Comparison of ENCODE assay signal across 8 cellular contexts in the genomic region with DNA sequence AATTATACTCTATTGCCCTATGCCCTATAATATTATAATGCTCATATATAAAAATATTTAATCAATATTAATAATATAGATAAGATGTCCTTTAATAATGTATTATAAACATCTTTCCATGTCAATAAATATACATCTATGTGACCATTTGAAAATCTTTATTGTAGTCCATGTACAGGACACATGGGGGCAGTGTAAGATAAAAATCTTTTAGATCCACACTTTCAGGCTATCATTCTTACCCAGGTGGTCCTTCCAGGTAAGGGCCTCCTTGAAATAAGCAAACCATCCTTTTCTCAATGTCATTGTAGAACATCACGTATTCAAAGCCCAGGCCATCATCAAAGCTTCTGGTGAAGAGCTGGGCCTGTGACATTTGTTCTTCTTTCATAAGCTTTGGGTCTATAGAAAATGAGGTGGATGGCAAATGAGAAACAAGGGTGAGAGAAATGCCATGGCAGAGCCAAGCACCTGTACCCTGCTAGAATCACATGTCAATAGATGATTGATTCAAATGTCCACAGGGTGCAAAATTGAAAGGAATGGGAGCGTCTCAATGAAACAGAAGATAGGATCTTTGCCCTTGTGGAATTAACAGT. TPM values are rescaled to one million over a fixed set of nuclear protein-coding genes. Genes with fewer than 3 reads are reported as not detected.
DNase-seq lines count a peak whose midpoint lies in the region; ATAC-seq, FAIRE-seq and TF ChIP-seq lines count a peak whose summit lies in the region.

No MANE protein-coding gene starts in this region.

- peak overlapping the region in 1 of 4 donors; percentile 33 for H3K4me3 Mint-ChIP-seq in CD4-positive, CD25-positive, alpha-beta regulatory T cell
- no peak overlapping the region for H3K4me3 Mint-ChIP-seq in T-cell

- DNase-seq in CD4-positive, CD25-positive, alpha-beta regulatory T cell, result peak in 2 of 3 donors; percentile 50 to 61
- DNase-seq in GM13977 (ENCODE audit: low spot score), result peak; percentile 33
- DNase-seq in T-cell, result no peak
- peak; percentile 36 for DNase-seq in kidney tubule cell (ENCODE audit: low spot score)
- DNase-seq in amniotic stem cell (lab: John Stamatoyannopoulos, UW), result no peak
- no peak for DNase-seq in GM12892 (ENCODE audit: insufficient read length)

- no peak for TF ChIP-seq POLR2A in GM12892 (IDR thresholded peaks at IDR 0.05; ENCODE audit: low read depth, low read length)

- CTCF ChIA-PET in T-cell (lab: Charles Lee), result interaction anchor here (0.6 to 2.9 kb wide), 3 partner anchors 40 to 112 kb away, joined by 3 to 20 read pairs (median 3); no protein-coding TSS in a partner anchor

- no peaks in the 10 kb centered on the region for H3K27me3 ChIP-seq in CD4-positive, CD25-positive, alpha-beta regulatory T cell (ENCODE audit: control insufficient read depth, insufficient read depth, low read length)

- peaks cover 0 to 2% (median 0%) of the 10 kb centered on the region in 7 donors for H3K9me3 Mint-ChIP-seq in CD4-positive, CD25-positive, alpha-beta regulatory T cell
- H3K9me3 Mint-ChIP-seq in T-cell, result no peaks in the 10 kb centered on the region

- peak; percentile 40 for TF ChIP-seq CTCF in GM13977 (IDR thresholded peaks at IDR 0.05; ENCODE audit: extremely low read depth, insufficient read depth, missing control alignments)

- ATAC-seq in CD4-positive, CD25-positive, alpha-beta regulatory T cell (ENCODE audit: low read depth in 2 of 2), result peak; percentile 40 to 50
- peak in 3 of 4 experiments; percentile 51 to 62 (median 55) for ATAC-seq in T-cell (replicated peaks in 1 of 4)
- no peak for ATAC-seq in GM18907 (IDR thresholded peaks at IDR 0.05; ENCODE audit: unreplicated experiment)
- ATAC-seq in HG03457 (IDR thresholded peaks at IDR 0.05; ENCODE audit: unreplicated experiment), result no peak

- FAIRE-seq in GM12892 (lab: Jason Lieb, UNC), result no peak

- in situ Hi-C loops in GM13977 (cut with MboI; ENCODE audit: low pct_unique_long_range_greater_than_20kb, low sequenced_read_pairs, unreplicated experiment), result loop anchor here (10.0 kb wide), 1 partner anchor 116 kb away; no protein-coding TSS in a partner anchor

- POLR2A ChIA-PET in T-cell (lab: Charles Lee), result no interaction called here

- H3K36me3 ChIP-seq in CD4-positive, CD25-positive, alpha-beta regulatory T cell (ENCODE audit: control insufficient read depth, insufficient read depth, low read length), result peaks cover 72% of the 10 kb centered on the region

- H3K27ac Mint-ChIP-seq in CD4-positive, CD25-positive, alpha-beta regulatory T cell, result peak overlapping the region; percentile 42 to 64 (median 53)
- H3K27ac Mint-ChIP-seq in T-cell, result peak overlapping the region; percentile 17 to 73

- H3K36me3 Mint-ChIP-seq in CD4-positive, CD25-positive, alpha-beta regulatory T cell, result peaks cover 51% of the 10 kb centered on the region
- H3K36me3 Mint-ChIP-seq in T-cell, result peaks cover 57% of the 10 kb centered on the region

- peak overlapping the region; percentile 23 for H3K27ac ChIP-seq in CD4-positive, CD25-positive, alpha-beta regulatory T cell (ENCODE audit: insufficient read depth, low read length, poor library complexity, severe bottlenecking)

- H3K9me3 ChIP-seq in CD4-positive, CD25-positive, alpha-beta regulatory T cell (ENCODE audit: control insufficient read depth in 2 of 2, low read length in 2 of 2), result no peaks in the 10 kb centered on the region

- peaks cover 34 to 48% (median 39%) of the 10 kb centered on the region in 4 donors for H3K4me1 Mint-ChIP-seq in CD4-positive, CD25-positive, alpha-beta regulatory T cell
- H3K4me1 Mint-ChIP-seq in T-cell, result peaks cover 29 to 38% (median 36%) of the 10 kb centered on the region in 3 donors

- H3K4me1 ChIP-seq in CD4-positive, CD25-positive, alpha-beta regulatory T cell (ENCODE audit: control insufficient read depth, insufficient read depth, low read length, poor library complexity, severe bottlenecking), result peaks cover 12% of the 10 kb centered on the region

- H3K27me3 Mint-ChIP-seq in CD4-positive, CD25-positive, alpha-beta regulatory T cell, result no peaks in the 10 kb centered on the region
- H3K27me3 Mint-ChIP-seq in T-cell, result no peaks in the 10 kb centered on the region

- H3K4me3 ChIP-seq in CD4-positive, CD25-positive, alpha-beta regulatory T cell (ENCODE audit: low read depth, low read length), result no peak overlapping the region

RNA-seq across cellular contexts. Expression of a gene that starts 20.2 kb away (rescaled TPM):
- 69.5 TPM for total RNA-seq in CD4-positive, CD25-positive, alpha-beta regulatory T cell
- polyA plus RNA-seq in CD4-positive, CD25-positive, alpha-beta regulatory T cell, result 100 to 1,000 TPM in 3 of 4 donors, 10 to 100 TPM in 1; 99.1 to 146 (median 123) TPM
- total RNA-seq in T-cell, result 100 to 1,000 TPM in 2 of 5 donors, 10 to 100 TPM in 3; 48.2 to 119 (median 97.6) TPM
- 13.3 TPM for polyA plus RNA-seq in GM12892 (2012; ENCODE audit: missing spikeins)

RNA-seq across cellular contexts. Expression of a gene that starts 35.6 kb away (rescaled TPM):
- total RNA-seq in CD4-positive, CD25-positive, alpha-beta regulatory T cell, result not detected
- polyA plus RNA-seq in CD4-positive, CD25-positive, alpha-beta regulatory T cell, result under 1 TPM in 1 of 4 donors, not detected in 3; 0.25 TPM
- total RNA-seq in T-cell, result not detected
- polyA plus RNA-seq in GM12892 (2012; ENCODE audit: missing spikeins), result not detected

RNA-seq across cellular contexts. Expression of a gene that starts 49.5 kb away (rescaled TPM):
- 0.94 TPM for total RNA-seq in CD4-positive, CD25-positive, alpha-beta regulatory T cell
- polyA plus RNA-seq in CD4-positive, CD25-positive, alpha-beta regulatory T cell, result 1 to 10 TPM; 1.3 to 4.0 (median 2.8) TPM
- 1 to 10 TPM in 2 of 5 donors, under 1 TPM in 3; 0.26 to 1.1 (median 0.85) TPM for total RNA-seq in T-cell
- not detected for polyA plus RNA-seq in GM12892 (2012; ENCODE audit: missing spikeins)

RNA-seq across cellular contexts. Expression of a gene that starts 57.5 kb away (rescaled TPM):
- 6.2 TPM for total RNA-seq in CD4-positive, CD25-positive, alpha-beta regulatory T cell
- polyA plus RNA-seq in CD4-positive, CD25-positive, alpha-beta regulatory T cell, result 10 to 100 TPM; 10.6 to 16.7 (median 15.1) TPM
- total RNA-seq in T-cell, result 10 to 100 TPM in 1 of 5 donors, 1 to 10 TPM in 4; 1.5 to 11.6 (median 7.6) TPM
- polyA plus RNA-seq in GM12892 (2012; ENCODE audit: missing spikeins), result not detected

Comparison
In these comparisons a context has a peak if more than half of its experiments do, and no peak if none do; other contexts are left out.
1. ATAC-seq: peak in CD4-positive, CD25-positive, alpha-beta regulatory T cell (2 of 2) and T-cell (3 of 4); none in GM18907 (single experiment) and HG03457 (single experiment).
2. DNase-seq: peak in CD4-positive, CD25-positive, alpha-beta regulatory T cell (2 of 3), GM13977 (single experiment) and kidney tubule cell (single experiment); none in T-cell (0 of 34), amniotic stem cell (single experiment) and GM12892 (single experiment).